7 cellular contexts compared by ENCODE assay signal in genomic region chr7:148884299-148885022, GRCh38.
DNase-seq lines count a peak whose midpoint lies in the region; ATAC-seq and TF ChIP-seq lines count a peak whose summit lies in the region.

No MANE protein-coding gene starts in this region.

- in situ Hi-C loops in astrocyte of the cerebellum (cut with HindIII; ENCODE audit: low sequenced_read_pairs), result no loop called here

- peak; percentile 56 for ATAC-seq in GM18508 (IDR thresholded peaks at IDR 0.05; ENCODE audit: insufficient read depth, unreplicated experiment)
- ATAC-seq in HG02943 (IDR thresholded peaks at IDR 0.05; ENCODE audit: low read depth, unreplicated experiment), result peak; percentile 86

- H3K4me3 ChIP-seq in astrocyte of the cerebellum (ENCODE audit: low read depth, low read length) (peak overlapping the region; percentile 79), retinal pigment epithelial cell (ENCODE audit: low read length) (peak overlapping the region; percentile 90)

- TF ChIP-seq CTCF in astrocyte of the cerebellum (IDR thresholded peaks at IDR 0.05; ENCODE audit: low read depth, low read length, missing control alignments) (no peak), retinal pigment epithelial cell (conservative IDR thresholded peaks at IDR 0.05; ENCODE audit: low read depth, low read length) (no peak)

- DNase-seq in NCI-H187 (lab: John Stamatoyannopoulos, UW), result peak; percentile 87 to 96
- DNase-seq in T-helper 9 cell, result peak; percentile 88
- peak; percentile 73 for DNase-seq in astrocyte of the cerebellum (ENCODE audit: low read depth)
- peak; percentile 81 to 92 for DNase-seq in hippocampal formation (lab: John Stamatoyannopoulos, UW)
- peak; percentile 45 for DNase-seq in retinal pigment epithelial cell (ENCODE audit: low read depth)

Comparison
In these comparisons a context has a peak if more than half of its experiments do, and no peak if none do; other contexts are left out.
1. Peak in every context shown above with its lines: DNase-seq, ATAC-seq and H3K4me3 ChIP-seq.